In genomic region chr11:122159173-122159701, GRCh38 we compare ENCODE assay signal across 9 cellular contexts. TPM values are rescaled to one million over a fixed set of nuclear protein-coding genes. Genes with fewer than 3 reads are reported as not detected.
DNase-seq lines count a peak whose midpoint lies in the region; FAIRE-seq and TF ChIP-seq lines count a peak whose summit lies in the region.
"Had no signal": no experiment of that assay in that cellular context is flagged by ENCODE, and none has a peak within 500 bp of the region (broad histone marks: within the 10 kb centered on the region; RNA-seq: fewer than 3 reads in every experiment).

No MANE protein-coding gene starts in this region.

- intact Hi-C loops in adrenal gland (cut with DNase I), result no loop called here

- peak; percentile 91 for FAIRE-seq in A204.1 (lab: Jason Lieb, UNC)
- FAIRE-seq in GM12892 (lab: Jason Lieb, UNC), result no peak

- H3K4me1 ChIP-seq in mucosa of rectum (ENCODE audit: control insufficient read depth in 2 of 2, insufficient read depth in 2 of 2, low read length in 2 of 2) (peaks cover 0 to 2% of the 10 kb centered on the region in 2 donors), adrenal gland (replicated peaks in 1 of 2) (no peaks in the 10 kb centered on the region)

- peak overlapping the region; percentile 7 to 19 for H3K27ac ChIP-seq in mucosa of rectum (ENCODE audit: low read depth in 2 of 2, low read length in 2 of 2)
- peak overlapping the region in 1 of 5 donors; percentile 25 for H3K27ac ChIP-seq in adrenal gland

- DNase-seq in NCI-H1092 treated with DMSO at 0.1 percent for 48 hours (lab: John Stamatoyannopoulos, UW) (peak; percentile 88), epithelial cell of esophagus (ENCODE audit: low read depth) (peak; percentile 21), NCI-H510A treated with DMSO at 0.1 percent for 48 hours (lab: John Stamatoyannopoulos, UW) (no peak), SW 1271 (lab: John Stamatoyannopoulos, UW) (no peak), GM12892 (ENCODE audit: insufficient read length) (no peak), adrenal gland (no peak)

- H3K9ac ChIP-seq in mucosa of rectum (ENCODE audit: low read depth in 1 of 2, low read length in 2 of 2), result no peak overlapping the region

- H3K36me3 ChIP-seq in mucosa of rectum (ENCODE audit: control insufficient read depth in 2 of 2, insufficient read depth in 2 of 2, low read length in 2 of 2), result no peaks in the 10 kb centered on the region
- H3K36me3 ChIP-seq in adrenal gland (replicated peaks in 1 of 2), result no peaks in the 10 kb centered on the region

- H3K27me3 ChIP-seq in mucosa of rectum (ENCODE audit: control insufficient read depth in 2 of 2, insufficient read depth in 2 of 2, low read length in 2 of 2) (no peaks in the 10 kb centered on the region), adrenal gland (no peaks in the 10 kb centered on the region)

- 53 to 70% (median 66%) methylated on average over 12 of the region's 12 CpGs for WGBS in adrenal gland, 4 donors

- no peaks in the 10 kb centered on the region for H3K9me3 ChIP-seq in mucosa of rectum (ENCODE audit: control insufficient read depth in 2 of 2, low read length in 2 of 2)
- H3K9me3 ChIP-seq in adrenal gland (replicated peaks in 1 of 3), result no peaks in the 10 kb centered on the region

- TF ChIP-seq POLR2A in GM12892 (IDR thresholded peaks at IDR 0.05; ENCODE audit: low read depth, low read length) (no peak), adrenal gland (IDR thresholded peaks at IDR 0.05) (no peak)

- H3K4me3 ChIP-seq in epithelial cell of esophagus (ENCODE audit: low read length), result peak overlapping the region; percentile 10
- no peak overlapping the region for H3K4me3 ChIP-seq in mucosa of rectum (ENCODE audit: low read length in 2 of 2)
- H3K4me3 ChIP-seq in adrenal gland, result no peak overlapping the region

- TF ChIP-seq CTCF in epithelial cell of esophagus (IDR thresholded peaks at IDR 0.05; ENCODE audit: insufficient read depth, low read depth, low read length, missing control alignments), result no peak
- no peak for TF ChIP-seq CTCF in adrenal gland (IDR thresholded peaks at IDR 0.05)

RNA-seq across cellular contexts. Expression of gene BLID, which starts 43.2 kb away (rescaled TPM):
- polyA plus RNA-seq in GM12892 (2012; ENCODE audit: missing spikeins), result not detected
- total RNA-seq in adrenal gland, result 1 to 10 TPM in 2 of 8 donors, under 1 TPM in 2, not detected in 4; 0.27 to 5.9 (median 2.1) TPM
- polyA plus RNA-seq in adrenal gland, result not detected
- total RNA-seq: CD4-positive, alpha-beta memory T cell had no signal
- polyA plus RNA-seq: CD4-positive, alpha-beta memory T cell had no signal

Comparison
In these comparisons a context has a peak if more than half of its experiments do, and no peak if none do; other contexts are left out.
1. DNase-seq: peak in NCI-H1092 treated with DMSO at 0.1 percent for 48 hours (single experiment) and epithelial cell of esophagus (single experiment); none in NCI-H510A treated with DMSO at 0.1 percent for 48 hours (single experiment), SW 1271 (0 of 2), GM12892 (single experiment) and adrenal gland (0 of 7).